Comparison of ENCODE assay signal across 24 cellular contexts in the genomic region with DNA sequence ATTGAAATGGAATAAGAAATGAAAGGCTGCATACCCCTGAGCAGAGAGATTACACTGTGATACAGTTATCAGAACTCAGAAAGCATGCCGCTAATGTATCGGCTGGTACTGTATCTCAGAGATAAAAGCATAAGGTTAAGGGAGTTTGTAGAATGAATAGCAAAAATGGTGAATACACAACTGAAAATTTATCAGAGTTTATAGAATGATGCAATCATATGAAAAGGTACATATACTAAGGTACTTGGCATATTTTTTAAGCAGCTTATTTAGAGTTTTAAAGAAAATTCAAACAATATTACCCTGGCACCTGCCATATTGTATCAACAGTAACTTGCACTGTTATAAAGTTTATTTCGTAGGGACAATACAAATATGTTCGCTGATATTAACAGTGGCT.
"Had no signal": no experiment of that assay in that cellular context is flagged by ENCODE, and none has a peak within 500 bp of the region (broad histone marks: within the 10 kb centered on the region; RNA-seq: fewer than 3 reads in every experiment).

No MANE protein-coding gene starts in this region.

- H3K9me3 ChIP-seq: lower lobe of right lung, ovary, right atrium auricular region, suprapubic skin, thoracic aorta, uterus had no signal

- H3K36me3 ChIP-seq: heart right ventricle, left lung, lower lobe of right lung, ovary, right atrium auricular region, spleen, suprapubic skin, thoracic aorta, tibial nerve, uterus had no signal

- ATAC-seq: heart right ventricle; left cardiac atrium; left lung; lower lobe of right lung; natural killer cell; sciatic nerve; stimulated activated effector memory CD8-positive, alpha-beta T cell treated with anti-CD3 and anti-CD28 coated beads, Interleukin-12 subunit alpha, Interleukin-12 subunit beta, amount 100 ng/mL, for 72 hours had no signal

- H3K27ac ChIP-seq: heart right ventricle, hepatocyte, left lung, lower lobe of right lung, ovary, right atrium auricular region, skin epidermis, spleen, suprapubic skin, thoracic aorta, tibial nerve, uterus had no signal

- H3K4me3 ChIP-seq: heart right ventricle, hepatocyte, left lung, lower lobe of right lung, ovary, right atrium auricular region, skin epidermis, spleen, suprapubic skin, thoracic aorta, tibial nerve, uterus had no signal

- H3K27me3 ChIP-seq: heart right ventricle, hepatocyte, left lung, ovary, right atrium auricular region, spleen, suprapubic skin, tibial nerve, uterus had no signal

- FAIRE-seq: keratinocyte had no signal

- H3K4me2 ChIP-seq: hepatocyte had no signal

- H3K79me2 ChIP-seq: hepatocyte had no signal

- DNase-seq: heart right ventricle; kidney glomerular epithelial cell; left cardiac atrium; left lung; lower lobe of right lung; mammary epithelial cell; mesenchymal stem cell; naive B cell; natural killer cell; nephron progenitor cell; ovary; spleen; stimulated activated CD4-positive, alpha-beta T cell treated with anti-CD3 and anti-CD28 coated beads, Interleukin-4, amount 100 ng/mL, for 24 hours; stimulated activated naive CD4-positive, alpha-beta T cell; uterus had no signal

- H2AFZ ChIP-seq: hepatocyte had no signal

- H3K4me1 ChIP-seq: heart right ventricle, left lung, lower lobe of right lung, right atrium auricular region, spleen, suprapubic skin, tibial nerve, uterus had no signal
